Comparison of ENCODE assay signal across 8 cellular contexts in genomic region chr9:124852829-124853531, GRCh38. TPM values are rescaled to one million over a fixed set of nuclear protein-coding genes. Genes with fewer than 3 reads are reported as not detected.
DNase-seq lines count a peak whose midpoint lies in the region; ATAC-seq and TF ChIP-seq lines count a peak whose summit lies in the region.

WDR38 (plus strand) TSS chr9:124853460; CDS start chr9:124853532, 72 bp downstream.

- H3K4me3 ChIP-seq in H7 (ENCODE audit: insufficient read depth, low read depth, low read length) (peak within 1 kb of the TSS; percentile 53), NB4 (ENCODE audit: low read depth, low read length) (peak within 1 kb of the TSS; percentile 1), astrocyte of the cerebellum (ENCODE audit: low read depth, low read length) (peak within 1 kb of the TSS; percentile 42)

- TF ChIP-seq CTCF in NB4 (IDR thresholded peaks at IDR 0.05; ENCODE audit: low read depth, low read length) (peak; percentile 48), astrocyte of the cerebellum (IDR thresholded peaks at IDR 0.05; ENCODE audit: low read depth, low read length, missing control alignments) (peak; percentile 82)

- no peak for ATAC-seq in GM18861 (IDR thresholded peaks at IDR 0.05; ENCODE audit: unreplicated experiment)

- H3K27me3 ChIP-seq in H7 (ENCODE audit: control insufficient read depth, insufficient read depth, low read length): peaks cover 1% of the 10 kb centered on the region; the same call in 1 of the 2 replicates

- peak; percentile 90 for DNase-seq in ELF-1 (ENCODE audit: low read depth, low spot score)
- peak; percentile 97 for DNase-seq in H7
- peak; percentile 82 for DNase-seq in NB4 (ENCODE audit: low read depth)
- DNase-seq in T-helper 9 cell: peak; percentile 79
- DNase-seq in astrocyte of the cerebellum (ENCODE audit: low read depth): no peak
- DNase-seq in hippocampal formation (lab: John Stamatoyannopoulos, UW): peak; percentile 44 to 50
- DNase-seq in retina: peak; percentile 94

- in situ Hi-C loops in astrocyte of the cerebellum (cut with HindIII; ENCODE audit: low sequenced_read_pairs): loop anchor here (5.0 kb wide), 1 partner anchor 81 kb away; the partner anchor contains the start of gene NR6A1

- no peak for TF ChIP-seq POLR2A in NB4 (IDR thresholded peaks at IDR 0.05; ENCODE audit: extremely low read depth, insufficient read length)

- peaks cover 7% of the 10 kb centered on the region for H3K36me3 ChIP-seq in H7 (replicated peaks; ENCODE audit: control insufficient read depth, insufficient read depth, low read length)

RNA-seq across cellular contexts. Expression of gene WDR38, which starts in this region (rescaled TPM):
- not detected in 2 replicates for total RNA-seq in H7 (2014; rRNA removed; shearing (Covaris generic))

Comparison
In these comparisons a context has a peak if more than half of its experiments do, and no peak if none do; other contexts are left out.
1. Peak in DNase-seq and H3K4me3 ChIP-seq in H7; RNA of the gene not detected or under 1 TPM.
2. H3K4me3 ChIP-seq: peak in every context shown above with its lines; median percentile 53 in H7; 42 in astrocyte of the cerebellum; 1 in NB4.